11 cellular contexts compared by ENCODE assay signal in genomic region chr7:24595671-24596418, GRCh38. TPM values are rescaled to one million over a fixed set of nuclear protein-coding genes. Genes with fewer than 3 reads are reported as not detected.
DNase-seq lines count a peak whose midpoint lies in the region; ATAC-seq and TF ChIP-seq lines count a peak whose summit lies in the region.
"Had no signal": no experiment of that assay in that cellular context is flagged by ENCODE, and none has a peak within 500 bp of the region (broad histone marks: within the 10 kb centered on the region; RNA-seq: fewer than 3 reads in every experiment).

No MANE protein-coding gene starts in this region.

- H3K9me3 Mint-ChIP-seq in activated CD8-positive, alpha-beta T cell treated with anti-CD3 and anti-CD28 coated beads, Interleukin-2, amount 10 ng/mL, durations not matched to agents 7 days and 5 days (ENCODE audit: insufficient read depth): no peaks in the 10 kb centered on the region
- H3K9me3 Mint-ChIP-seq: CD4-positive, alpha-beta memory T cell had no signal

- no peaks in the 10 kb centered on the region for H3K4me1 Mint-ChIP-seq in activated CD8-positive, alpha-beta T cell treated with anti-CD3 and anti-CD28 coated beads, Interleukin-2, amount 10 ng/mL, durations not matched to agents 7 days and 5 days (ENCODE audit: low read depth)

- 77% methylated on average over 7 of the region's 7 CpGs for WGBS in right lobe of liver (ENCODE audit: insufficient coverage, low coverage, low lambda C conversion rate, missing lambda C conversion rate)

- intact Hi-C loops in right lobe of liver (cut with DNase I): no loop called here

- H3K4me3 Mint-ChIP-seq in activated CD8-positive, alpha-beta T cell treated with anti-CD3 and anti-CD28 coated beads, Interleukin-2, amount 10 ng/mL, durations not matched to agents 7 days and 5 days: no peak overlapping the region
- H3K4me3 Mint-ChIP-seq: CD4-positive, alpha-beta memory T cell had no signal

- H3K36me3 Mint-ChIP-seq in activated CD8-positive, alpha-beta T cell treated with anti-CD3 and anti-CD28 coated beads, Interleukin-2, amount 10 ng/mL, durations not matched to agents 7 days and 5 days (ENCODE audit: low read depth): no peaks in the 10 kb centered on the region

- H3K36me3 ChIP-seq in right lobe of liver: no peaks in the 10 kb centered on the region
- H3K36me3 ChIP-seq: prostate gland, WERI-Rb-1 had no signal

- H3K27ac Mint-ChIP-seq in activated CD8-positive, alpha-beta T cell treated with anti-CD3 and anti-CD28 coated beads, Interleukin-2, amount 10 ng/mL, durations not matched to agents 7 days and 5 days: no peak overlapping the region
- H3K27ac Mint-ChIP-seq: CD4-positive, alpha-beta memory T cell had no signal

- no peak for TF ChIP-seq CTCF in right lobe of liver (IDR thresholded peaks at IDR 0.05)

- H3K27ac ChIP-seq in right lobe of liver: no peak overlapping the region
- H3K27ac ChIP-seq: prostate gland, WERI-Rb-1 had no signal

- peak overlapping the region; percentile 73 for H3K4me3 ChIP-seq in GM08714 (ENCODE audit: low read length)
- H3K4me3 ChIP-seq in right lobe of liver: no peak overlapping the region
- H3K4me3 ChIP-seq: prostate gland had no signal

- no peaks in the 10 kb centered on the region for H3K27me3 Mint-ChIP-seq in activated CD8-positive, alpha-beta T cell treated with anti-CD3 and anti-CD28 coated beads, Interleukin-2, amount 10 ng/mL, durations not matched to agents 7 days and 5 days (ENCODE audit: low read depth)
- H3K27me3 Mint-ChIP-seq: CD4-positive, alpha-beta memory T cell had no signal

- ATAC-seq in GM19351 (IDR thresholded peaks at IDR 0.05; ENCODE audit: unreplicated experiment) (peak; percentile 61), HG03025 (IDR thresholded peaks at IDR 0.05; ENCODE audit: low FRiP score, unreplicated experiment) (peak; percentile 45), SK-N-SH treated with all-trans-retinoic acid at 6 μM for 48 hours (no peak; the same call in 2 of the 3 replicates), right lobe of liver (no peak)
- peak; percentile 80 for ATAC-seq in activated CD8-positive, alpha-beta T cell treated with anti-CD3 and anti-CD28 coated beads, Interleukin-2, amount 10 ng/mL, durations not matched to agents 7 days and 5 days

- H3K27me3 ChIP-seq in right lobe of liver: no peaks in the 10 kb centered on the region

- DNase-seq in activated CD8-positive, alpha-beta T cell treated with anti-CD3 and anti-CD28 coated beads, Interleukin-2, amount 10 ng/mL, durations not matched to agents 7 days and 5 days: no peak
- DNase-seq in UCSD-AML1 (lab: John Stamatoyannopoulos, UW; ENCODE audit: unreplicated experiment) (no peak), NCI-H774 (lab: John Stamatoyannopoulos, UW) (no peak), right lobe of liver (no peak)

- H3K4me1 ChIP-seq in right lobe of liver: no peaks in the 10 kb centered on the region
- H3K4me1 ChIP-seq: prostate gland had no signal

- no peaks in the 10 kb centered on the region for H3K9me3 ChIP-seq in right lobe of liver
- H3K9me3 ChIP-seq: prostate gland had no signal

- POLR2A ChIA-PET in activated CD8-positive, alpha-beta T cell treated with anti-CD3 and anti-CD28 coated beads, Interleukin-2, amount 10 ng/mL, durations not matched to agents 7 days and 5 days (lab: Charles Lee): no interaction called here

- TF ChIP-seq POLR2A in right lobe of liver (IDR thresholded peaks at IDR 0.05): no peak

- CTCF ChIA-PET in activated CD8-positive, alpha-beta T cell treated with anti-CD3 and anti-CD28 coated beads, Interleukin-2, amount 10 ng/mL, durations not matched to agents 7 days and 5 days (lab: Charles Lee): no interaction called here

TF ChIP-seq in SK-N-SH treated with all-trans-retinoic acid at 6 μM for 48 hours, 23 proteins besides CTCF, POLR2A, EP300 and RAD21:
- no peak for TF ChIP-seq OSR1 (CRISPR knock-in tag; IDR thresholded peaks at IDR 0.05)
- TF ChIP-seq SNAI2 (CRISPR knock-in tag; IDR thresholded peaks at IDR 0.05): no peak
- TF ChIP-seq ARNTL (CRISPR knock-in tag; IDR thresholded peaks at IDR 0.05; ENCODE audit: borderline replicate concordance, low read depth): no peak
- no peak for TF ChIP-seq TOX (CRISPR knock-in tag; IDR thresholded peaks at IDR 0.05; ENCODE audit: borderline replicate concordance)
- no peak for TF ChIP-seq ZNF565 (CRISPR knock-in tag; conservative IDR thresholded peaks at IDR 0.05; ENCODE audit: low read depth)
- no peak for TF ChIP-seq POU6F1 (CRISPR knock-in tag; IDR thresholded peaks at IDR 0.05; ENCODE audit: borderline replicate concordance, low read depth)
- TF ChIP-seq ZNF8 (CRISPR knock-in tag; IDR thresholded peaks at IDR 0.05): no peak
- no peak for TF ChIP-seq RARB (CRISPR knock-in tag; IDR thresholded peaks at IDR 0.05)
- TF ChIP-seq CREB5 (CRISPR knock-in tag; IDR thresholded peaks at IDR 0.05; ENCODE audit: low read depth): no peak
- no peak for TF ChIP-seq CSRNP3 (CRISPR knock-in tag; IDR thresholded peaks at IDR 0.05)
- TF ChIP-seq ISL1 (CRISPR knock-in tag; IDR thresholded peaks at IDR 0.05): no peak
- no peak for TF ChIP-seq BACH2 (CRISPR knock-in tag; IDR thresholded peaks at IDR 0.05; ENCODE audit: borderline replicate concordance)
- TF ChIP-seq ZNF70 (CRISPR knock-in tag; IDR thresholded peaks at IDR 0.05): no peak
- no peak for TF ChIP-seq ZC3H10 (CRISPR knock-in tag; IDR thresholded peaks at IDR 0.05)
- TF ChIP-seq CSDC2 (CRISPR knock-in tag; IDR thresholded peaks at IDR 0.05): no peak
- no peak for TF ChIP-seq GLIS3 (CRISPR knock-in tag; IDR thresholded peaks at IDR 0.05)

RNA-seq across cellular contexts. Expression of gene PALS2, which starts 22.6 kb away (rescaled TPM):
- 10 to 100 TPM; 13.5 to 20.7 TPM for total RNA-seq in activated CD8-positive, alpha-beta T cell treated with anti-CD3 and anti-CD28 coated beads, Interleukin-2, amount 10 ng/mL, durations not matched to agents 7 days and 5 days
- total RNA-seq in right lobe of liver: 10 to 100 TPM in 5 of 6 experiments, 1 to 10 TPM in 1; 7.4 to 19.5 (median 16.1) TPM

Comparison
In these comparisons a context has a peak if more than half of its experiments do, and no peak if none do; other contexts are left out.
1. ATAC-seq: peak in GM19351 (single experiment), HG03025 (single experiment) and activated CD8-positive, alpha-beta T cell treated with anti-CD3 and anti-CD28 coated beads, Interleukin-2, amount 10 ng/mL, durations not matched to agents 7 days and 5 days (single experiment); none in SK-N-SH treated with all-trans-retinoic acid at 6 μM for 48 hours (single experiment) and right lobe of liver (0 of 4).